Comparison of ENCODE assay signal across 8 cellular contexts in genomic region chr2:235050992-235051351, GRCh38.
A peak's percentile ranks its signal among the peaks of the same experiment; 100 is the strongest.
DNase-seq lines count a peak whose midpoint lies in the region; ATAC-seq, FAIRE-seq and TF ChIP-seq lines count a peak whose summit lies in the region.

No MANE protein-coding gene starts in this region.

- dilution Hi-C loops in endothelial cell of umbilical vein (cut with MboI; ENCODE audit: extremely low pct_ligation_motif_present, low sequenced_read_pairs), result no loop called here

- H4K20me1 ChIP-seq in PC-9 (ENCODE audit: insufficient read depth) (peaks cover 31% of the 10 kb centered on the region; the same call in 1 of the 2 replicates), endothelial cell of umbilical vein (replicated peaks; ENCODE audit: control insufficient read depth, extremely low read depth, insufficient read depth, low read length) (no peaks in the 10 kb centered on the region)

- H4K8ac ChIP-seq in mesenchymal stem cell (ENCODE audit: low read length), result no peak overlapping the region

- intact Hi-C loops in PC-9 (cut with micrococcal nuclease; ENCODE audit: unreplicated experiment), result loop anchor here (1.0 to 10.0 kb wide), 10 partner anchors 24 to 1076 kb away; no protein-coding TSS in a partner anchor
- intact Hi-C loops in endothelial cell of umbilical vein (cut with micrococcal nuclease), result loop anchor here (1.0 to 5.0 kb wide), 10 partner anchors 25 to 629 kb away; no protein-coding TSS in a partner anchor
- intact Hi-C loops in upper lobe of right lung (cut with DNase I), result no loop called here

- TF ChIP-seq CTCF in AG04449 (IDR thresholded peaks at IDR 0.05; ENCODE audit: insufficient read depth, low read length, missing control alignments) (peak; percentile 2), PC-9 (conservative IDR thresholded peaks at IDR 0.05) (no peak; the same call in 1 of the 2 replicates), endothelial cell of umbilical vein (IDR thresholded peaks at IDR 0.05; ENCODE audit: extremely low read depth in 1 of 2, insufficient read depth in 1 of 2, low read depth in 1 of 2, low read length in 2 of 2) (peak in 1 of 2 donors; percentile 10), upper lobe of right lung (IDR thresholded peaks at IDR 0.05) (peak; percentile 17)

- H3K4me1 ChIP-seq in PC-9 (replicated peaks; ENCODE audit: insufficient read depth) (peaks cover 57% of the 10 kb centered on the region), endothelial cell of umbilical vein (ENCODE audit: control insufficient read depth, extremely low read depth, insufficient read depth, low read length) (peaks cover 28% of the 10 kb centered on the region), mesenchymal stem cell (ENCODE audit: control insufficient read depth, insufficient read depth, low read depth, low read length) (peaks cover 37% of the 10 kb centered on the region), upper lobe of right lung (peaks cover 14% of the 10 kb centered on the region)

- H3K9me3 ChIP-seq in PC-9 (ENCODE audit: insufficient read depth, low read depth), result no peaks in the 10 kb centered on the region
- H3K9me3 ChIP-seq in endothelial cell of umbilical vein (replicated peaks; ENCODE audit: control insufficient read depth, insufficient read depth, low read length), result no peaks in the 10 kb centered on the region
- no peaks in the 10 kb centered on the region for H3K9me3 ChIP-seq in mesenchymal stem cell (ENCODE audit: control insufficient read depth, low read length)
- H3K9me3 ChIP-seq in upper lobe of right lung, result no peaks in the 10 kb centered on the region

- H3K9me1 ChIP-seq in endothelial cell of umbilical vein (replicated peaks; ENCODE audit: control insufficient read depth, extremely low read depth, insufficient read depth, low read length), result no peaks in the 10 kb centered on the region

- H3K4ac ChIP-seq in mesenchymal stem cell (ENCODE audit: low read depth in 1 of 2, low read length in 2 of 2), result no peak overlapping the region

- no peak for FAIRE-seq in HTR-8/SVneo (lab: Jason Lieb, UNC)
- FAIRE-seq in endothelial cell of umbilical vein (lab: Jason Lieb, UNC), result peak; percentile 98

- no peaks in the 10 kb centered on the region for H3K9me2 ChIP-seq in PC-9 (ENCODE audit: insufficient read depth)

- no TSS peak for BruUV-seq in PC-9 (replicated peaks; lab: Mats Ljungman, UMichigan)
- BruUV-seq in endothelial cell of umbilical vein (replicated peaks; lab: Mats Ljungman, UMichigan), result no TSS peak

- peaks cover 48% of the 10 kb centered on the region for H3F3A ChIP-seq in PC-9 (ENCODE audit: insufficient read depth, low read depth)

- CTCF ChIA-PET in AG04449 (lab: Yijun Ruan, JAX) (interaction anchor here (1.3 kb wide), 1 partner anchor 70 kb away, joined by 3 read pairs; no protein-coding TSS in a partner anchor), PC-9 (lab: Charles Lee) (interaction anchor here (1.0 kb wide), 1 partner anchor 170 kb away, joined by 3 read pairs; no protein-coding TSS in a partner anchor), endothelial cell of umbilical vein (lab: Charles Lee) (interaction anchor here (0.6 to 1.6 kb wide), 9 partner anchors 8 to 170 kb away, joined by 3 to 13 read pairs (median 3); partner anchors contain the start of gene SH3BP4)

- H3K27me3 ChIP-seq in PC-9 (ENCODE audit: insufficient read depth, low read depth), result no peaks in the 10 kb centered on the region
- no peaks in the 10 kb centered on the region for H3K27me3 ChIP-seq in endothelial cell of umbilical vein (ENCODE audit: control insufficient read depth in 2 of 2, insufficient read depth in 2 of 2, low read length in 2 of 2)
- H3K27me3 ChIP-seq in mesenchymal stem cell (ENCODE audit: control insufficient read depth in 1 of 2, insufficient read depth in 1 of 2, low read length in 2 of 2), result no peaks in the 10 kb centered on the region
- H3K27me3 ChIP-seq in upper lobe of right lung, result no peaks in the 10 kb centered on the region

- peak; percentile 69 for ATAC-seq in upper lobe of right lung

- no peak overlapping the region for H3K23ac ChIP-seq in mesenchymal stem cell (ENCODE audit: low read length in 2 of 2)

- H2AFZ ChIP-seq in PC-9, result no peak overlapping the region
- H2AFZ ChIP-seq in endothelial cell of umbilical vein (ENCODE audit: low read depth, low read length), result no peak overlapping the region
- H2AFZ ChIP-seq in mesenchymal stem cell (ENCODE audit: low read depth, low read length), result no peak overlapping the region

- TF ChIP-seq POLR2A in endothelial cell of umbilical vein (IDR thresholded peaks at IDR 0.05; ENCODE audit: low read depth, low read length), result no peak

- H2BK5ac ChIP-seq in mesenchymal stem cell (ENCODE audit: low read depth, low read length, poor library complexity, severe bottlenecking), result no peak overlapping the region

- no peak overlapping the region for H2BK15ac ChIP-seq in mesenchymal stem cell (ENCODE audit: low read depth, poor library complexity, severe bottlenecking)

- H3K4me2 ChIP-seq in PC-9, result peak overlapping the region; percentile 51
- H3K4me2 ChIP-seq in endothelial cell of umbilical vein (ENCODE audit: insufficient read depth, low read length), result no peak overlapping the region
- no peak overlapping the region for H3K4me2 ChIP-seq in mesenchymal stem cell (ENCODE audit: low read length, poor library complexity, severe bottlenecking)

- peak overlapping the region in 1 of 2 experiments; percentile 59 for H3K18ac ChIP-seq in mesenchymal stem cell (ENCODE audit: low read depth in 1 of 2, low read length in 2 of 2)

- H3K79me2 ChIP-seq in PC-9 (ENCODE audit: low read depth) (peaks cover 65% of the 10 kb centered on the region), endothelial cell of umbilical vein (ENCODE audit: control insufficient read depth, insufficient read depth, low read length) (peaks cover 52% of the 10 kb centered on the region)

- H3K79me1 ChIP-seq in mesenchymal stem cell (replicated peaks; ENCODE audit: low read length, poor library complexity, severe bottlenecking), result peaks cover 2% of the 10 kb centered on the region

- 23% methylated on average over 6 of the region's 6 CpGs for WGBS in mesenchymal stem cell

- peak overlapping the region; percentile 18 for H3K9ac ChIP-seq in endothelial cell of umbilical vein (replicated peaks; ENCODE audit: extremely low read depth, insufficient read depth, low read length)
- peak overlapping the region; percentile 57 for H3K9ac ChIP-seq in mesenchymal stem cell (ENCODE audit: low read length)

- POLR2A ChIA-PET in AG04449 (lab: Yijun Ruan, JAX) (interaction anchor here (0.6 kb wide), 1 partner anchor 93 kb away, joined by 3 read pairs; no protein-coding TSS in a partner anchor), PC-9 (lab: Charles Lee; ENCODE audit: unreplicated experiment) (interaction anchor here (0.6 to 0.7 kb wide), 3 partner anchors 23 to 1352 kb away, joined by 3 to 6 read pairs (median 5); no protein-coding TSS in a partner anchor), endothelial cell of umbilical vein (lab: Charles Lee) (interaction anchor here (1.0 kb wide), 1 partner anchor 20 kb away, joined by 3 read pairs; no protein-coding TSS in a partner anchor)

- H2BK12ac ChIP-seq in mesenchymal stem cell (ENCODE audit: low read length in 2 of 2), result peak overlapping the region in 1 of 2 experiments; percentile 48

- H3K4me3 ChIP-seq in AG04449 (ENCODE audit: low read depth, low read length) (no peak overlapping the region), PC-9 (no peak overlapping the region), endothelial cell of umbilical vein (replicated peaks in 1 of 3; ENCODE audit: insufficient read depth in 1 of 3, low read depth in 1 of 3, low read length in 3 of 3) (no peak overlapping the region), mesenchymal stem cell (ENCODE audit: insufficient read depth in 1 of 2, low read depth in 1 of 2, low read length in 2 of 2) (no peak overlapping the region), upper lobe of right lung (no peak overlapping the region)

- H3K36me3 ChIP-seq in PC-9 (ENCODE audit: low read depth) (peaks cover 80% of the 10 kb centered on the region), endothelial cell of umbilical vein (ENCODE audit: control insufficient read depth in 2 of 2, extremely low read depth in 1 of 2, insufficient read depth in 2 of 2, low read length in 2 of 2) (peaks cover 14 to 40% of the 10 kb centered on the region in 2 experiments), mesenchymal stem cell (ENCODE audit: control insufficient read depth in 1 of 2, insufficient read depth in 2 of 2, low read depth in 1 of 2, low read length in 2 of 2) (peaks cover 74 to 83% of the 10 kb centered on the region in 2 experiments), upper lobe of right lung (peaks cover 13% of the 10 kb centered on the region)

- no peak overlapping the region for H2BK120ac ChIP-seq in mesenchymal stem cell (ENCODE audit: low read depth, low read length)

- DNase-seq in AG04449 (ENCODE audit: low read depth, low spot score), result peak; percentile 66
- DNase-seq in HTR-8/SVneo (ENCODE audit: insufficient read length, low spot score), result peak; percentile 40
- DNase-seq in PC-9, result peak; percentile 89 to 97
- peak; percentile 88 for DNase-seq in endothelial cell of umbilical vein (ENCODE audit: low read depth, low spot score)
- peak; percentile 97 for DNase-seq in mesenchymal stem cell
- peak; percentile 83 for DNase-seq in upper lobe of right lung
- DNase-seq in effector CD8-positive, alpha-beta T cell (lab: John Stamatoyannopoulos, UW), result no peak
- DNase-seq in NCI-H526 treated with DMSO at 0.1 percent for 48 hours (lab: John Stamatoyannopoulos, UW), result no peak

- no peak overlapping the region for H4K91ac ChIP-seq in mesenchymal stem cell (ENCODE audit: low read length)

- no peak overlapping the region for H2AK5ac ChIP-seq in mesenchymal stem cell (ENCODE audit: low read length, severe bottlenecking)

- H3K27ac ChIP-seq in PC-9 (peak overlapping the region; percentile 74), endothelial cell of umbilical vein (ENCODE audit: insufficient read depth, low read depth, low read length) (peak overlapping the region; percentile 69), mesenchymal stem cell (ENCODE audit: low read length, poor library complexity, severe bottlenecking) (peak overlapping the region; percentile 45), upper lobe of right lung (peak overlapping the region; percentile 24)

- H3K14ac ChIP-seq in mesenchymal stem cell (ENCODE audit: low read length in 2 of 2), result no peak overlapping the region

TF ChIP-seq in endothelial cell of umbilical vein, 7 proteins besides CTCF, POLR2A, EP300 and RAD21 (continues in another document):
- TF ChIP-seq EZH2 (IDR thresholded peaks at IDR 0.05; ENCODE audit: borderline replicate concordance, low read depth, low read length, severe bottlenecking), result no peak
- no peak for TF ChIP-seq FOS (IDR thresholded peaks at IDR 0.05; ENCODE audit: borderline replicate concordance, insufficient read depth, low read length)
- peak; percentile 77 for TF ChIP-seq POLR2AphosphoS5 (IDR thresholded peaks at IDR 0.05; ENCODE audit: insufficient read depth, low read depth, low read length)
- TF ChIP-seq MAX (IDR thresholded peaks at IDR 0.05; ENCODE audit: insufficient read depth, insufficient read length), result peak; percentile 84
- TF ChIP-seq MYC (IDR thresholded peaks at IDR 0.05; ENCODE audit: low read depth, low read length), result peak; percentile 88
- peak; percentile 45 for TF ChIP-seq GATA2 (IDR thresholded peaks at IDR 0.05; ENCODE audit: insufficient read depth, insufficient read length, low read depth, low read length)

Comparison
In these comparisons a context has a peak if more than half of its experiments do, and no peak if none do; other contexts are left out.
1. DNase-seq: peak in AG04449 (single experiment), HTR-8/SVneo (single experiment), PC-9 (2 of 2), endothelial cell of umbilical vein (single experiment), mesenchymal stem cell (single experiment) and upper lobe of right lung (single experiment); none in effector CD8-positive, alpha-beta T cell (single experiment) and NCI-H526 treated with DMSO at 0.1 percent for 48 hours (single experiment).
2. H3K27ac ChIP-seq: peak in every context shown above with its lines; median percentile 74 in PC-9; 69 in endothelial cell of umbilical vein; 45 in mesenchymal stem cell; 24 in upper lobe of right lung.